19 cellular contexts compared by ENCODE assay signal in the genomic region with DNA sequence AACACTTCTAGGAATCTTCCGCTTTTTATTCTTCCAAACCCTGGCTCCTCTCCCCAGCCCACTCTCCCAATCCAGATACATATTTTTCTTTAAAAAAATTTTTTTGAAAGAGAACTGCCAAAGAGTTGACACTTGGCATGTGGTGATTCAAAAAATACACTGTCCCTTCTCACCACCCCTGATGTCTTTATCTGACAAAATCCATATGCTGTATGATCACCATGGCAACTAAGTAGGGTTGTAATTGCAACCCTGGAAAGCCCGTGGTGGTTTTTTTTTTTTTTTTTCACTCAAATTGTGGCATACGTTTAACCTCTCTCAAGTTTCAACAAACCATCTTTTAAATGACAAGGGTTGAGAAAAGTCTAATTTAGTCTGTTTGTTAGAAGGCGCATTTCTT.
DNase-seq lines count a peak whose midpoint lies in the region; TF ChIP-seq lines count a peak whose summit lies in the region.
"Had no signal": no experiment of that assay in that cellular context is flagged by ENCODE, and none has a peak within 500 bp of the region (broad histone marks: within the 10 kb centered on the region; RNA-seq: fewer than 3 reads in every experiment).

No MANE protein-coding gene starts in this region.

- TF ChIP-seq CTCF in fibroblast of pulmonary artery (IDR thresholded peaks at IDR 0.05; ENCODE audit: low read length, missing control alignments): no peak

- no peak overlapping the region for H3K4me3 ChIP-seq in fibroblast of pulmonary artery (replicated peaks; ENCODE audit: low read depth, low read length)

- DNase-seq in NCI-H1417 (lab: John Stamatoyannopoulos, UW) (peak in 2 of 3 experiments; percentile 37 to 90), NCI-H146 treated with DMSO at 0.1 percent for 48 hours (lab: John Stamatoyannopoulos, UW; ENCODE audit: unreplicated experiment) (peak; percentile 84), NCI-H69 (lab: John Stamatoyannopoulos, UW) (peak; percentile 33), fibroblast of pulmonary artery (ENCODE audit: low read depth) (peak; percentile 3), C1 segment of cervical spinal cord (lab: John Stamatoyannopoulos, UW) (no peak), NCI-H2029 (lab: John Stamatoyannopoulos, UW) (no peak), foreskin melanocyte (no peak)
- DNase-seq in activated CD4-positive, alpha-beta T cell treated with anti-CD3 and anti-CD28 coated beads, Interleukin-2, amount 50 U/mL, for 4 hours: no peak
- DNase-seq: CD8-positive, alpha-beta memory T cell; DMS 273 treated with DMSO at 0.1 percent for 48 hours; DMS79; EL; GF-D8; NCI-H1048; NCI-H1694; NCI-H2081; NCI-H774; PC-3; T-helper 17 cell had no signal

Comparison
In these comparisons a context has a peak if more than half of its experiments do, and no peak if none do; other contexts are left out.
1. DNase-seq: peak in NCI-H1417 (2 of 3), NCI-H146 treated with DMSO at 0.1 percent for 48 hours (single experiment), NCI-H69 (single experiment) and fibroblast of pulmonary artery (single experiment); none in C1 segment of cervical spinal cord (0 of 14), NCI-H2029 (single experiment), activated CD4-positive, alpha-beta T cell treated with anti-CD3 and anti-CD28 coated beads, Interleukin-2, amount 50 U/mL, for 4 hours (0 of 2) and foreskin melanocyte (single experiment).